ENCODE assay signal across 17 cellular contexts in the genomic region with DNA sequence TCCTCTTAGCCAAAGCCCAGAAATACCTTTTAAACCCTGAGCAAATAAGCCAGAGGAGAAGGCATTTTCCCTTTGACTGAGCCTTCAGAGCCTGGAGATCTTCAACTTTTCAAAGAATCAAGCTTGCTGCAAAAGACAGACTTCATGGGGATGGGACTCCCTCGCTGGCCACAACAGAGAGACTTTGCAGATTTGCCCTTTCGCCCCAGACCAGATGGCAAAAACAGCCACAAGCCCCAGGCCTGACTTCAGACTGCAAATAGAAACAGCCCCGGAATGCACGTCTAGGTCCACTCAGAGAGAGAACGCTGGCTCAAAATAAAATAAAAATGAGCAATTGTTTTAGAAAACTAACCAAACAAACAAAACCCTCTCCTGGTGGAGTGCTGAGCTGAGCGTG.
"Had no signal": no experiment of that assay in that cellular context is flagged by ENCODE, and none has a peak within 500 bp of the region (broad histone marks: within the 10 kb centered on the region; RNA-seq: fewer than 3 reads in every experiment).

No MANE protein-coding gene starts in this region.

- H3K9me3 ChIP-seq: thyroid gland, vagina had no signal

- H3K4me3 ChIP-seq: thyroid gland, vagina had no signal

- H3K27ac Mint-ChIP-seq: T-helper 1 cell treated with Interleukin-12 subunit alpha and Interleukin-12 subunit beta and Interleukin-4 antibody, amounts not matched to agents 30 μg/mL and 1 μg/mL, for 36 hours had no signal

- FAIRE-seq: bronchial epithelial cell, colon, endothelial cell of umbilical vein, small intestine had no signal

- H3K36me3 Mint-ChIP-seq: activated naive CD4-positive, alpha-beta T cell treated with anti-CD3 and anti-CD28 coated beads, Interleukin-2, amount 50 U/mL, for 72 hours had no signal

- H3K27me3 ChIP-seq: thyroid gland, vagina had no signal

- H3K27ac ChIP-seq: thyroid gland, vagina had no signal

- H3K9me3 Mint-ChIP-seq: activated naive CD4-positive, alpha-beta T cell treated with anti-CD3 and anti-CD28 coated beads, Interleukin-2, amount 50 U/mL, for 72 hours; neural crest cell; T-helper 1 cell treated with Interleukin-12 subunit alpha and Interleukin-12 subunit beta and Interleukin-4 antibody, amounts not matched to agents 30 μg/mL and 1 μg/mL, for 36 hours had no signal

- H3K4me3 Mint-ChIP-seq: neural crest cell; T-helper 1 cell treated with Interleukin-12 subunit alpha and Interleukin-12 subunit beta and Interleukin-4 antibody, amounts not matched to agents 30 μg/mL and 1 μg/mL, for 36 hours had no signal

- DNase-seq: activated CD4-positive, CD25-positive, alpha-beta regulatory T cell; activated effector memory CD4-positive, alpha-beta T cell treated with Interleukin-2 at 50 U/mL for 16 hours; activated T-cell treated with anti-CD3 and anti-CD28 coated beads, Interleukin-2, amount 50 U/mL, for 1 hour; amniotic stem cell; hippocampal formation; left cardiac atrium; mammary epithelial cell; posterior cingulate gyrus; small intestine; thyroid gland had no signal

- H3K36me3 ChIP-seq: thyroid gland, vagina had no signal
